8 cellular contexts compared by ENCODE assay signal in genomic region chr5:109485030-109485429, GRCh38.
DNase-seq lines count a peak whose midpoint lies in the region; ATAC-seq and TF ChIP-seq lines count a peak whose summit lies in the region.

No MANE protein-coding gene starts in this region.

- no peak overlapping the region for H3K18ac ChIP-seq in neuronal stem cell (ENCODE audit: low read length)

- peaks cover 0 to 18% (median 2%) of the 10 kb centered on the region in 4 donors for H3K4me1 ChIP-seq in right lobe of liver
- H3K4me1 ChIP-seq in neuronal stem cell (ENCODE audit: control insufficient read depth in 2 of 2, insufficient read depth in 1 of 2, low read depth in 1 of 2, low read length in 2 of 2) = no peaks in the 10 kb centered on the region

- H3K27me3 ChIP-seq in right lobe of liver = no peaks in the 10 kb centered on the region
- H3K27me3 ChIP-seq in neuronal stem cell (ENCODE audit: control insufficient read depth in 3 of 3, insufficient read depth in 3 of 3, low read depth in 1 of 3, low read length in 3 of 3) = no peaks in the 10 kb centered on the region

- 7% methylated on average over 8 of the region's 8 CpGs for WGBS in right lobe of liver (ENCODE audit: insufficient coverage, low coverage, low lambda C conversion rate, missing lambda C conversion rate)
- WGBS in neuronal stem cell (ENCODE audit: extremely low coverage in 2 of 2, insufficient read length in 2 of 2, insufficient replicate concordance in 1 of 2), 2 donors = no CpG with 5 or more reads among the region's 8 CpGs

- H3K4me3 ChIP-seq in astrocyte of the spinal cord (ENCODE audit: low read depth, low read length) (no peak overlapping the region), right lobe of liver (peak overlapping the region in 1 of 3 donors; percentile 22), neuronal stem cell (ENCODE audit: low read length in 2 of 2) (no peak overlapping the region)

- DNase-seq in Ammon's horn (ENCODE audit: low spot score) = peak; percentile 88
- DNase-seq in NCI-H1417 treated with DMSO at 0.1 percent for 48 hours (lab: John Stamatoyannopoulos, UW) = peak; percentile 56
- peak; percentile 62 for DNase-seq in astrocyte of the spinal cord (ENCODE audit: low read depth, low spot score)
- peak; percentile 87 to 94 (median 93) for DNase-seq in right lobe of liver
- no peak for DNase-seq in KG1 (lab: John Stamatoyannopoulos, UW)
- no peak for DNase-seq in NK-92 treated with Interleukin-12 subunit alpha and Interleukin-12 subunit beta, amount 100 ng/mL, for 24 hours (lab: John Stamatoyannopoulos, UW)
- DNase-seq in neuronal stem cell (ENCODE audit: low spot score) = no peak

- H4K91ac ChIP-seq in neuronal stem cell (ENCODE audit: low read depth, low read length, poor library complexity) = no peak overlapping the region

- no peak overlapping the region for H2BK5ac ChIP-seq in neuronal stem cell (ENCODE audit: low read length)

- H4K8ac ChIP-seq in neuronal stem cell (ENCODE audit: low read depth, low read length) = no peak overlapping the region

- H3K27ac ChIP-seq in right lobe of liver (peak overlapping the region in 2 of 3 donors; percentile 47 to 69), neuronal stem cell (replicated peaks; ENCODE audit: low read length) (no peak overlapping the region)

- no peak overlapping the region for H3K14ac ChIP-seq in neuronal stem cell (ENCODE audit: low read length)

- no peaks in the 10 kb centered on the region for H3K79me1 ChIP-seq in neuronal stem cell (ENCODE audit: low read depth, low read length)

- TF ChIP-seq POLR2A in right lobe of liver (IDR thresholded peaks at IDR 0.05) = no peak

- H2BK120ac ChIP-seq in neuronal stem cell (ENCODE audit: low read depth, low read length) = no peak overlapping the region

- in situ Hi-C loops in astrocyte of the spinal cord (cut with HindIII; ENCODE audit: low sequenced_read_pairs) = no loop called here

- intact Hi-C loops in right lobe of liver (cut with DNase I) = no loop called here

- TF ChIP-seq CTCF in astrocyte of the spinal cord (IDR thresholded peaks at IDR 0.05; ENCODE audit: low read depth, low read length) (no peak), right lobe of liver (IDR thresholded peaks at IDR 0.05) (no peak)

- no peak overlapping the region for H3K4me2 ChIP-seq in neuronal stem cell (ENCODE audit: insufficient read depth, low read length, poor library complexity, severe bottlenecking)

- no peak overlapping the region for H2BK15ac ChIP-seq in neuronal stem cell (ENCODE audit: low read length)

- H3K9me3 ChIP-seq in right lobe of liver (no peaks in the 10 kb centered on the region), neuronal stem cell (replicated peaks in 1 of 2; ENCODE audit: control insufficient read depth in 2 of 2, insufficient read depth in 1 of 2, low read depth in 1 of 2, low read length in 2 of 2) (peaks cover 0 to 2% of the 10 kb centered on the region in 2 donors)

- no peak overlapping the region for H2AFZ ChIP-seq in neuronal stem cell (ENCODE audit: low read length)

- H2AK5ac ChIP-seq in neuronal stem cell (ENCODE audit: low read depth, low read length) = no peak overlapping the region

- no peaks in the 10 kb centered on the region for H3K36me3 ChIP-seq in right lobe of liver
- H3K36me3 ChIP-seq in neuronal stem cell (replicated peaks in 1 of 2; ENCODE audit: control insufficient read depth in 2 of 2, insufficient read depth in 2 of 2, low read length in 2 of 2) = no peaks in the 10 kb centered on the region

- no peak overlapping the region for H3K4ac ChIP-seq in neuronal stem cell (ENCODE audit: low read length)

- no peak overlapping the region for H3K23ac ChIP-seq in neuronal stem cell (ENCODE audit: low read depth, low read length, poor library complexity)

- no peak overlapping the region for H2BK12ac ChIP-seq in neuronal stem cell (ENCODE audit: low read length)

- ATAC-seq in right lobe of liver (peak; percentile 90 to 98 (median 94)), GM21576 (IDR thresholded peaks at IDR 0.05; ENCODE audit: unreplicated experiment) (no peak)

- H3K9ac ChIP-seq in neuronal stem cell (ENCODE audit: low read depth, low read length, poor library complexity) = no peak overlapping the region

Comparison
In these comparisons a context has a peak if more than half of its experiments do, and no peak if none do; other contexts are left out.
1. DNase-seq: peak in Ammon's horn (single experiment), NCI-H1417 treated with DMSO at 0.1 percent for 48 hours (single experiment), astrocyte of the spinal cord (single experiment) and right lobe of liver (3 of 3); none in KG1 (single experiment), NK-92 treated with Interleukin-12 subunit alpha and Interleukin-12 subunit beta, amount 100 ng/mL, for 24 hours (single experiment) and neuronal stem cell (single experiment).